ENCODE assay signal across 1 cellular context in the genomic region with DNA sequence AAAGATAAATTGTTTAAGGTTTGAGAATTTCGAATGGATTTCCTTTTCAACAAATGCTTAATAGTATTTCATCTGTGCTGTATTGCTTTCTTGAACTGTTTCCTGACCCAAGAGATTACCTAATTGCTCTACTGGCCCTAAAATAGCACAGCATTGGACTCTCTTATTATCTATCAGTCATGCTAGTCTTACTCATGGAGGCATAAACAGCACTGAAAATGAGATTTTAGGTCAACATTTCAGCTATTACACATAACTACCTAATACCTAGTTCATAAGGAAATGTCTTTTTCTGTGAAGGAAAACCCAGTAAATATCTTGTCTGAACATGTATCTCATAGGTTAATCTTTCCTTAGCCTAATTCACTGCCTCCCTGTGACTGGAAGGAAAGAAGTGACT.
TF ChIP-seq lines count a peak whose summit lies in the region.

No MANE protein-coding gene starts in this region.

TF ChIP-seq in GM12878, 131 proteins besides CTCF, POLR2A, EP300 and RAD21:
- TF ChIP-seq TBL1XR1 (IDR thresholded peaks at IDR 0.05; ENCODE audit: low read depth, low read length) (no peak), KAT2A (conservative IDR thresholded peaks at IDR 0.05; ENCODE audit: control insufficient read depth, low read depth, low read length) (no peak), IRF5 (IDR thresholded peaks at IDR 0.05; ENCODE audit: borderline replicate concordance) (no peak), CREM (IDR thresholded peaks at IDR 0.05; ENCODE audit: low read depth) (peak; percentile 23; the same call in 1 of the 2 replicates), EZH2 (IDR thresholded peaks at IDR 0.05; ENCODE audit: borderline replicate concordance, control insufficient read depth, low read depth, low read length) (no peak), MEF2A (IDR thresholded peaks at IDR 0.05; ENCODE audit: insufficient read depth, low read depth, low read length) (peak; percentile 85; the same call in 1 of the 2 replicates), ZBTB40 (IDR thresholded peaks at IDR 0.05; ENCODE audit: borderline replicate concordance) (no peak), JUNB (IDR thresholded peaks at IDR 0.05) (peak; percentile 36; the same call in 1 of the 2 replicates), POU2F2 (IDR thresholded peaks at IDR 0.05; ENCODE audit: borderline replicate concordance, low read depth, low read length) (no peak), CREB1 (IDR thresholded peaks at IDR 0.05; ENCODE audit: low read depth) (peak; percentile 64; the same call in 1 of the 2 replicates), PKNOX1 (IDR thresholded peaks at IDR 0.05) (no peak), RUNX3 (IDR thresholded peaks at IDR 0.05; ENCODE audit: low read length) (peak; percentile 22; the same call in 1 of the 2 replicates), NFIC (IDR thresholded peaks at IDR 0.05; ENCODE audit: low read depth, low read length) (peak; percentile 54; the same call in 1 of the 2 replicates), CHD2 (IDR thresholded peaks at IDR 0.05; ENCODE audit: borderline replicate concordance, low read depth, low read length) (no peak), MXI1 (IDR thresholded peaks at IDR 0.05; ENCODE audit: low read depth, low read length) (no peak), KDM1A (IDR thresholded peaks at IDR 0.05; ENCODE audit: borderline replicate concordance) (no peak), SRF (IDR thresholded peaks at IDR 0.05; ENCODE audit: low read depth in 2 of 2, low read length in 2 of 2) (no peak), SREBF2 (IDR thresholded peaks at IDR 0.05; ENCODE audit: low read length) (no peak), SREBF1 (IDR thresholded peaks at IDR 0.05; ENCODE audit: low read length) (no peak), EGR1 (IDR thresholded peaks at IDR 0.05; ENCODE audit: borderline replicate concordance in 1 of 2, low read depth in 2 of 2, low read length in 2 of 2) (no peak), ATF7 (IDR thresholded peaks at IDR 0.05; ENCODE audit: low read depth) (peak; percentile 31; the same call in 1 of the 2 replicates), STAT3 (IDR thresholded peaks at IDR 0.05; ENCODE audit: low read depth, low read length) (no peak), FOXM1 (IDR thresholded peaks at IDR 0.05; ENCODE audit: low read depth, low read length) (peak; percentile 49; the same call in 1 of the 2 replicates), MEF2B (IDR thresholded peaks at IDR 0.05; ENCODE audit: partially characterized antibody, poor library complexity, severe bottlenecking) (peak; percentile 53), ZNF207 (IDR thresholded peaks at IDR 0.05; ENCODE audit: borderline replicate concordance) (no peak), SIN3A (IDR thresholded peaks at IDR 0.05; ENCODE audit: low read depth, low read length) (no peak)
- TF ChIP-seq, protein P1, sequence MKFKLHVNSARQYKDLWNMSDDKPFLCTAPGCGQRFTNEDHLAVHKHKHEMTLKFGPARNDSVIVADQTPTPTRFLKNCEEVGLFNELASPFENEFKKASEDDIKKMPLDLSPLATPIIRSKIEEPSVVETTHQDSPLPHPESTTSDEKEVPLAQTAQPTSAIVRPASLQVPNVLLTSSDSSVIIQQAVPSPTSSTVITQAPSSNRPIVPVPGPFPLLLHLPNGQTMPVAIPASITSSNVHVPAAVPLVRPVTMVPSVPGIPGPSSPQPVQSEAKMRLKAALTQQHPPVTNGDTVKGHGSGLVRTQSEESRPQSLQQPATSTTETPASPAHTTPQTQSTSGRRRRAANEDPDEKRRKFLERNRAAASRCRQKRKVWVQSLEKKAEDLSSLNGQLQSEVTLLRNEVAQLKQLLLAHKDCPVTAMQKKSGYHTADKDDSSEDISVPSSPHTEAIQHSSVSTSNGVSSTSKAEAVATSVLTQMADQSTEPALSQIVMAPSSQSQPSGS (IDR thresholded peaks at IDR 0.05; ENCODE audit: low read length), result peak; percentile 83
- TF ChIP-seq, protein P2, sequence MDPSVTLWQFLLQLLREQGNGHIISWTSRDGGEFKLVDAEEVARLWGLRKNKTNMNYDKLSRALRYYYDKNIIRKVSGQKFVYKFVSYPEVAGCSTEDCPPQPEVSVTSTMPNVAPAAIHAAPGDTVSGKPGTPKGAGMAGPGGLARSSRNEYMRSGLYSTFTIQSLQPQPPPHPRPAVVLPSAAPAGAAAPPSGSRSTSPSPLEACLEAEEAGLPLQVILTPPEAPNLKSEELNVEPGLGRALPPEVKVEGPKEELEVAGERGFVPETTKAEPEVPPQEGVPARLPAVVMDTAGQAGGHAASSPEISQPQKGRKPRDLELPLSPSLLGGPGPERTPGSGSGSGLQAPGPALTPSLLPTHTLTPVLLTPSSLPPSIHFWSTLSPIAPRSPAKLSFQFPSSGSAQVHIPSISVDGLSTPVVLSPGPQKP (IDR thresholded peaks at IDR 0.05; ENCODE audit: low read depth, low read length), result no peak
